Comparison of ENCODE assay signal across 1 cellular context in genomic region chr16:67966549-67967182, GRCh38.
TF ChIP-seq lines count a peak whose summit lies in the region.

No MANE protein-coding gene starts in this region.

TF ChIP-seq in HepG2, 621 proteins besides CTCF, POLR2A, EP300 and RAD21 (continued from another document and continues in another):
- TF ChIP-seq, protein P1, sequence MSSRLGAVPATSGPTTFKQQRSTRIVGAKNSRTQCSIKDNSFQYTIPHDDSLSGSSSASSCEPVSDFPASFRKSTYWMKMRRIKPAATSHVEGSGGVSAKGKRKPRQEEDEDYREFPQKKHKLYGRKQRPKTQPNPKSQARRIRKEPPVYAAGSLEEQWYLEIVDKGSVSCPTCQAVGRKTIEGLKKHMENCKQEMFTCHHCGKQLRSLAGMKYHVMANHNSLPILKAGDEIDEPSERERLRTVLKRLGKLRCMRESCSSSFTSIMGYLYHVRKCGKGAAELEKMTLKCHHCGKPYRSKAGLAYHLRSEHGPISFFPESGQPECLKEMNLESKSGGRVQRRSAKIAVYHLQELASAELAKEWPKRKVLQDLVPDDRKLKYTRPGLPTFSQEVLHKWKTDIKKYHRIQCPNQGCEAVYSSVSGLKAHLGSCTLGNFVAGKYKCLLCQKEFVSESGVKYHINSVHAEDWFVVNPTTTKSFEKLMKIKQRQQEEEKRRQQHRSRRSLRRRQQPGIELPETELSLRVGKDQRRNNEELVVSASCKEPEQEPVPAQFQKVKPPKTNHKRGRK (CRISPR knock-in tag; IDR thresholded peaks at IDR 0.05) = no peak
- TF ChIP-seq CHD4 (IDR thresholded peaks at IDR 0.05; ENCODE audit: borderline replicate concordance, low read length) (no peak), ZNF136 (CRISPR knock-in tag; IDR thresholded peaks at IDR 0.05; ENCODE audit: low read depth) (no peak), ATF7-NPFF (CRISPR knock-in tag; IDR thresholded peaks at IDR 0.05; ENCODE audit: low read depth) (no peak), SIN3A (IDR thresholded peaks at IDR 0.05; ENCODE audit: borderline replicate concordance, low read depth, low read length) (no peak), MATR3 (CRISPR knock-in tag; IDR thresholded peaks at IDR 0.05) (no peak), NFATC3 (CRISPR knock-in tag; IDR thresholded peaks at IDR 0.05) (no peak), ZNF124 (CRISPR knock-in tag; IDR thresholded peaks at IDR 0.05) (peak; percentile 19; the same call in 1 of the 2 replicates), CAMTA2 (CRISPR knock-in tag; IDR thresholded peaks at IDR 0.05; ENCODE audit: borderline replicate concordance) (no peak), MZF1 (CRISPR knock-in tag; IDR thresholded peaks at IDR 0.05; ENCODE audit: borderline replicate concordance) (0 out of 2 replicates have a peak, but pooled peaks have one; percentile 80), ZNF331 (CRISPR knock-in tag; IDR thresholded peaks at IDR 0.05) (0 out of 2 replicates have a peak, but pooled peaks have one; percentile 42), ZNF326 (CRISPR knock-in tag; IDR thresholded peaks at IDR 0.05; ENCODE audit: borderline replicate concordance) (no peak), TERF1 (CRISPR knock-in tag; IDR thresholded peaks at IDR 0.05) (no peak), ZNF296 (CRISPR knock-in tag; conservative IDR thresholded peaks at IDR 0.05) (no peak), THAP8 (CRISPR knock-in tag; IDR thresholded peaks at IDR 0.05; ENCODE audit: borderline replicate concordance) (no peak; the same call in 1 of the 2 replicates), ZSCAN12 (CRISPR knock-in tag; IDR thresholded peaks at IDR 0.05) (no peak), MBNL3 (CRISPR knock-in tag; conservative IDR thresholded peaks at IDR 0.05) (no peak), TBX2 (CRISPR knock-in tag; IDR thresholded peaks at IDR 0.05; ENCODE audit: borderline replicate concordance) (peak; percentile 40; the same call in 1 of the 2 replicates), ZFYVE20 (CRISPR knock-in tag; IDR thresholded peaks at IDR 0.05; ENCODE audit: borderline replicate concordance, low read depth) (no peak), EHMT2 (IDR thresholded peaks at IDR 0.05; ENCODE audit: borderline replicate concordance, low read depth, low read length) (no peak), ZNF713 (CRISPR knock-in tag; IDR thresholded peaks at IDR 0.05) (0 out of 2 replicates have a peak, but pooled peaks have one; percentile 57), ZNF737 (CRISPR knock-in tag; IDR thresholded peaks at IDR 0.05; ENCODE audit: borderline replicate concordance) (no peak), HIVEP1 (CRISPR knock-in tag; IDR thresholded peaks at IDR 0.05) (no peak), ZFP62 (CRISPR knock-in tag; IDR thresholded peaks at IDR 0.05) (no peak), ARID2 (CRISPR knock-in tag; IDR thresholded peaks at IDR 0.05; ENCODE audit: borderline replicate concordance) (no peak), ZNF784 (CRISPR knock-in tag; IDR thresholded peaks at IDR 0.05; ENCODE audit: borderline replicate concordance) (no peak; the same call in 1 of the 2 replicates), PBX2 (CRISPR knock-in tag; IDR thresholded peaks at IDR 0.05) (no peak), SSRP1 (CRISPR knock-in tag; IDR thresholded peaks at IDR 0.05) (no peak), SKI (IDR thresholded peaks at IDR 0.05; ENCODE audit: partially characterized antibody) (no peak), ONECUT2 (CRISPR knock-in tag; IDR thresholded peaks at IDR 0.05) (no peak), FOXJ3 (CRISPR knock-in tag; IDR thresholded peaks at IDR 0.05; ENCODE audit: borderline replicate concordance) (no peak), ZBTB7A (CRISPR knock-in tag; IDR thresholded peaks at IDR 0.05) (no peak), ZFP36L2 (CRISPR knock-in tag; IDR thresholded peaks at IDR 0.05) (no peak), ZNF766 (CRISPR knock-in tag; IDR thresholded peaks at IDR 0.05; ENCODE audit: borderline replicate concordance) (no peak), NFE2L1 (CRISPR knock-in tag; IDR thresholded peaks at IDR 0.05; ENCODE audit: borderline replicate concordance) (no peak), TSC22D2 (CRISPR knock-in tag; IDR thresholded peaks at IDR 0.05; ENCODE audit: borderline replicate concordance) (0 out of 2 replicates have a peak, but pooled peaks have one; percentile 17), PRPF4 (IDR thresholded peaks at IDR 0.05; ENCODE audit: low read depth, low read length, poor library complexity, severe bottlenecking) (no peak), ZNF772 (CRISPR knock-in tag; IDR thresholded peaks at IDR 0.05) (0 out of 2 replicates have a peak, but pooled peaks have one; percentile 7), ZFP37 (CRISPR knock-in tag; IDR thresholded peaks at IDR 0.05; ENCODE audit: borderline replicate concordance) (no peak; the same call in 1 of the 2 replicates), ZNF468 (CRISPR knock-in tag; IDR thresholded peaks at IDR 0.05) (no peak), TGIF2 (CRISPR knock-in tag; IDR thresholded peaks at IDR 0.05) (0 out of 2 replicates have a peak, but pooled peaks have one; percentile 46), NCOA1 (CRISPR knock-in tag; IDR thresholded peaks at IDR 0.05) (no peak), HDAC2 (CRISPR knock-in tag; IDR thresholded peaks at IDR 0.05) (no peak), SIX4 (CRISPR knock-in tag; IDR thresholded peaks at IDR 0.05) (no peak; the same call in 1 of the 2 replicates), ZSCAN31 (CRISPR knock-in tag; IDR thresholded peaks at IDR 0.05; ENCODE audit: low read depth) (no peak; the same call in 1 of the 2 replicates), HNRNPL (IDR thresholded peaks at IDR 0.05; ENCODE audit: low read depth, low read length) (peak; percentile 57; the same call in 1 of the 2 replicates), CENPX (CRISPR knock-in tag; IDR thresholded peaks at IDR 0.05) (no peak)
- TF ChIP-seq, protein P2, sequence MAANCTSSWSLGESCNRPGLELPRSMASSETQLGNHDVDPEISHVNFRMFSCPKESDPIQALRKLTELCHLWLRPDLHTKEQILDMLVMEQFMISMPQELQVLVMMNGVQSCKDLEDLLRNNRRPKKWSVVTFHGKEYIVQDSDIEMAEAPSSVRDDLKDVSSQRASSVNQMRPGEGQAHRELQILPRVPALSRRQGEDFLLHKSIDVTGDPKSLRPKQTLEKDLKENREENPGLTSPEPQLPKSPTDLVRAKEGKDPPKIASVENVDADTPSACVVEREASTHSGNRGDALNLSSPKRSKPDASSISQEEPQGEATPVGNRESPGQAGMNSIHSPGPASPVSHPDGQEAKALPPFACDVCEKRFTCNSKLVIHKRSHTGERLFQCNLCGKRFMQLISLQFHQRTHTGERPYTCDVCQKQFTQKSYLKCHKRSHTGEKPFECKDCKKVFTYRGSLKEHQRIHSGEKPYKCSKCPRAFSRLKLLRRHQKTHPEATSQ (CRISPR knock-in tag; IDR thresholded peaks at IDR 0.05; ENCODE audit: borderline replicate concordance) = no peak
- TF ChIP-seq, protein P3, sequence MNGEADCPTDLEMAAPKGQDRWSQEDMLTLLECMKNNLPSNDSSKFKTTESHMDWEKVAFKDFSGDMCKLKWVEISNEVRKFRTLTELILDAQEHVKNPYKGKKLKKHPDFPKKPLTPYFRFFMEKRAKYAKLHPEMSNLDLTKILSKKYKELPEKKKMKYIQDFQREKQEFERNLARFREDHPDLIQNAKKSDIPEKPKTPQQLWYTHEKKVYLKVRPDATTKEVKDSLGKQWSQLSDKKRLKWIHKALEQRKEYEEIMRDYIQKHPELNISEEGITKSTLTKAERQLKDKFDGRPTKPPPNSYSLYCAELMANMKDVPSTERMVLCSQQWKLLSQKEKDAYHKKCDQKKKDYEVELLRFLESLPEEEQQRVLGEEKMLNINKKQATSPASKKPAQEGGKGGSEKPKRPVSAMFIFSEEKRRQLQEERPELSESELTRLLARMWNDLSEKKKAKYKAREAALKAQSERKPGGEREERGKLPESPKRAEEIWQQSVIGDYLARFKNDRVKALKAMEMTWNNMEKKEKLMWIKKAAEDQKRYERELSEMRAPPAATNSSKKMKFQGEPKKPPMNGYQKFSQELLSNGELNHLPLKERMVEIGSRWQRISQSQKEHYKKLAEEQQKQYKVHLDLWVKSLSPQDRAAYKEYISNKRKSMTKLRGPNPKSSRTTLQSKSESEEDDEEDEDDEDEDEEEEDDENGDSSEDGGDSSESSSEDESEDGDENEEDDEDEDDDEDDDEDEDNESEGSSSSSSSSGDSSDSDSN (CRISPR knock-in tag; IDR thresholded peaks at IDR 0.05) = no peak; the same call in none of the 2 replicates
- TF ChIP-seq, protein P4, sequence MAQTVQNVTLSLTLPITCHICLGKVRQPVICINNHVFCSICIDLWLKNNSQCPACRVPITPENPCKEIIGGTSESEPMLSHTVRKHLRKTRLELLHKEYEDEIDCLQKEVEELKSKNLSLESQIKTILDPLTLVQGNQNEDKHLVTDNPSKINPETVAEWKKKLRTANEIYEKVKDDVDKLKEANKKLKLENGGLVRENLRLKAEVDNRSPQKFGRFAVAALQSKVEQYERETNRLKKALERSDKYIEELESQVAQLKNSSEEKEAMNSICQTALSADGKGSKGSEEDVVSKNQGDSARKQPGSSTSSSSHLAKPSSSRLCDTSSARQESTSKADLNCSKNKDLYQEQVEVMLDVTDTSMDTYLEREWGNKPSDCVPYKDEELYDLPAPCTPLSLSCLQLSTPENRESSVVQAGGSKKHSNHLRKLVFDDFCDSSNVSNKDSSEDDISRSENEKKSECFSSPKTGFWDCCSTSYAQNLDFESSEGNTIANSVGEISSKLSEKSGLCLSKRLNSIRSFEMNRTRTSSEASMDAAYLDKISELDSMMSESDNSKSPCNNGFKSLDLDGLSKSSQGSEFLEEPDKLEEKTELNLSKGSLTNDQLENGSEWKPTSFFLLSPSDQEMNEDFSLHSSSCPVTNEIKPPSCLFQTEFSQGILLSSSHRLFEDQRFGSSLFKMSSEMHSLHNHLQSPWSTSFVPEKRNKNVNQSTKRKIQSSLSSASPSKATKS (CRISPR knock-in tag; IDR thresholded peaks at IDR 0.05) = no peak
- TF ChIP-seq, protein P5, sequence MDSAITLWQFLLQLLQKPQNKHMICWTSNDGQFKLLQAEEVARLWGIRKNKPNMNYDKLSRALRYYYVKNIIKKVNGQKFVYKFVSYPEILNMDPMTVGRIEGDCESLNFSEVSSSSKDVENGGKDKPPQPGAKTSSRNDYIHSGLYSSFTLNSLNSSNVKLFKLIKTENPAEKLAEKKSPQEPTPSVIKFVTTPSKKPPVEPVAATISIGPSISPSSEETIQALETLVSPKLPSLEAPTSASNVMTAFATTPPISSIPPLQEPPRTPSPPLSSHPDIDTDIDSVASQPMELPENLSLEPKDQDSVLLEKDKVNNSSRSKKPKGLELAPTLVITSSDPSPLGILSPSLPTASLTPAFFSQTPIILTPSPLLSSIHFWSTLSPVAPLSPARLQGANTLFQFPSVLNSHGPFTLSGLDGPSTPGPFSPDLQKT (CRISPR knock-in tag; IDR thresholded peaks at IDR 0.05; ENCODE audit: borderline replicate concordance) = no peak
- TF ChIP-seq, protein P6, sequence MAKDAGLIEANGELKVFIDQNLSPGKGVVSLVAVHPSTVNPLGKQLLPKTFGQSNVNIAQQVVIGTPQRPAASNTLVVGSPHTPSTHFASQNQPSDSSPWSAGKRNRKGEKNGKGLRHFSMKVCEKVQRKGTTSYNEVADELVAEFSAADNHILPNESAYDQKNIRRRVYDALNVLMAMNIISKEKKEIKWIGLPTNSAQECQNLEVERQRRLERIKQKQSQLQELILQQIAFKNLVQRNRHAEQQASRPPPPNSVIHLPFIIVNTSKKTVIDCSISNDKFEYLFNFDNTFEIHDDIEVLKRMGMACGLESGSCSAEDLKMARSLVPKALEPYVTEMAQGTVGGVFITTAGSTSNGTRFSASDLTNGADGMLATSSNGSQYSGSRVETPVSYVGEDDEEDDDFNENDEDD (CRISPR knock-in tag; IDR thresholded peaks at IDR 0.05; ENCODE audit: borderline replicate concordance) = no peak
